In the genomic region with DNA sequence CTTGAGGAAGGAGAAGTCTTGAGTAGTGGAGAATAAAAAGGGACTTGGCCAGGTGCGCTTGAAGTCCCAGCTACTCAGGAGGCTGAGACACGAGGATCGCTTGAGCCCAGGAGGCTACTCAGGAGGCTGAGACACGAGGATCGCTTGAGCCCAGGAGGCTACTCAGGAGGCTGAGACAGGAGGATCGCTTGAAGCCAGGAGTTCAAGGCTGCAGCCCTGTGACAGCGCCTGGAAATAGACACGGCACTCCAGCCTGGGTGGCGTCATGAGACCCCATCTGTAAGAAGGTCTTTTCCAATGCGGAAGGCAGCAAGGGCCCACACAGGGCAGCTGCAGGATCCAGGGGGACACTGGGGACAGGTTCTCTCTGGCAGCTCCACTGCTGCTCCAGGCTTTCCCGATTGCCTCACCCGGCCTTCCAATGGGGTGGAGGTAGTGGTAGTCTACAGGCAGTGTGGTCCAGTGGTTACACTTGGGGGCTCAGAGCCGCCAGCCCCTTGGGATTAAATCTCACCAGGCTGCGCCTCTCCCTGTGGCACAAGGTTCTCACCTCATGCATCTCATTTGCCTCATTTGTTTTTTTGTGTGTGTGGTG, we compare ENCODE assay signal across 2 cellular contexts.
TF ChIP-seq lines count a peak whose summit lies in the region.

No MANE protein-coding gene starts in this region.

TF ChIP-seq in liver, 16 proteins besides CTCF, POLR2A, EP300 and RAD21 (continued from another document):
- TF ChIP-seq, protein P1, sequence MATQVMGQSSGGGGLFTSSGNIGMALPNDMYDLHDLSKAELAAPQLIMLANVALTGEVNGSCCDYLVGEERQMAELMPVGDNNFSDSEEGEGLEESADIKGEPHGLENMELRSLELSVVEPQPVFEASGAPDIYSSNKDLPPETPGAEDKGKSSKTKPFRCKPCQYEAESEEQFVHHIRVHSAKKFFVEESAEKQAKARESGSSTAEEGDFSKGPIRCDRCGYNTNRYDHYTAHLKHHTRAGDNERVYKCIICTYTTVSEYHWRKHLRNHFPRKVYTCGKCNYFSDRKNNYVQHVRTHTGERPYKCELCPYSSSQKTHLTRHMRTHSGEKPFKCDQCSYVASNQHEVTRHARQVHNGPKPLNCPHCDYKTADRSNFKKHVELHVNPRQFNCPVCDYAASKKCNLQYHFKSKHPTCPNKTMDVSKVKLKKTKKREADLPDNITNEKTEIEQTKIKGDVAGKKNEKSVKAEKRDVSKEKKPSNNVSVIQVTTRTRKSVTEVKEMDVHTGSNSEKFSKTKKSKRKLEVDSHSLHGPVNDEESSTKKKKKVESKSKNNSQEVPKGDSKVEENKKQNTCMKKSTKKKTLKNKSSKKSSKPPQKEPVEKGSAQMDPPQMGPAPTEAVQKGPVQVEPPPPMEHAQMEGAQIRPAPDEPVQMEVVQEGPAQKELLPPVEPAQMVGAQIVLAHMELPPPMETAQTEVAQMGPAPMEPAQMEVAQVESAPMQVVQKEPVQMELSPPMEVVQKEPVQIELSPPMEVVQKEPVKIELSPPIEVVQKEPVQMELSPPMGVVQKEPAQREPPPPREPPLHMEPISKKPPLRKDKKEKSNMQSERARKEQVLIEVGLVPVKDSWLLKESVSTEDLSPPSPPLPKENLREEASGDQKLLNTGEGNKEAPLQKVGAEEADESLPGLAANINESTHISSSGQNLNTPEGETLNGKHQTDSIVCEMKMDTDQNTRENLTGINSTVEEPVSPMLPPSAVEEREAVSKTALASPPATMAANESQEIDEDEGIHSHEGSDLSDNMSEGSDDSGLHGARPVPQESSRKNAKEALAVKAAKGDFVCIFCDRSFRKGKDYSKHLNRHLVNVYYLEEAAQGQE (IDR thresholded peaks at IDR 0.05), result no peak
- TF ChIP-seq, protein P2, sequence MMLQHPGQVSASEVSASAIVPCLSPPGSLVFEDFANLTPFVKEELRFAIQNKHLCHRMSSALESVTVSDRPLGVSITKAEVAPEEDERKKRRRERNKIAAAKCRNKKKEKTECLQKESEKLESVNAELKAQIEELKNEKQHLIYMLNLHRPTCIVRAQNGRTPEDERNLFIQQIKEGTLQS (IDR thresholded peaks at IDR 0.05), result no peak
- TF ChIP-seq, protein P3, sequence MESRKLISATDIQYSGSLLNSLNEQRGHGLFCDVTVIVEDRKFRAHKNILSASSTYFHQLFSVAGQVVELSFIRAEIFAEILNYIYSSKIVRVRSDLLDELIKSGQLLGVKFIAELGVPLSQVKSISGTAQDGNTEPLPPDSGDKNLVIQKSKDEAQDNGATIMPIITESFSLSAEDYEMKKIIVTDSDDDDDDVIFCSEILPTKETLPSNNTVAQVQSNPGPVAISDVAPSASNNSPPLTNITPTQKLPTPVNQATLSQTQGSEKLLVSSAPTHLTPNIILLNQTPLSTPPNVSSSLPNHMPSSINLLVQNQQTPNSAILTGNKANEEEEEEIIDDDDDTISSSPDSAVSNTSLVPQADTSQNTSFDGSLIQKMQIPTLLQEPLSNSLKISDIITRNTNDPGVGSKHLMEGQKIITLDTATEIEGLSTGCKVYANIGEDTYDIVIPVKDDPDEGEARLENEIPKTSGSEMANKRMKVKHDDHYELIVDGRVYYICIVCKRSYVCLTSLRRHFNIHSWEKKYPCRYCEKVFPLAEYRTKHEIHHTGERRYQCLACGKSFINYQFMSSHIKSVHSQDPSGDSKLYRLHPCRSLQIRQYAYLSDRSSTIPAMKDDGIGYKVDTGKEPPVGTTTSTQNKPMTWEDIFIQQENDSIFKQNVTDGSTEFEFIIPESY (IDR thresholded peaks at IDR 0.05), result no peak
- TF ChIP-seq JUND (IDR thresholded peaks at IDR 0.05) (no peak), NR2F2 (IDR thresholded peaks at IDR 0.05) (no peak), YY1 (IDR thresholded peaks at IDR 0.05) (no peak), TAF1 (conservative IDR thresholded peaks at IDR 0.05) (no peak)
- TF ChIP-seq, protein P4, sequence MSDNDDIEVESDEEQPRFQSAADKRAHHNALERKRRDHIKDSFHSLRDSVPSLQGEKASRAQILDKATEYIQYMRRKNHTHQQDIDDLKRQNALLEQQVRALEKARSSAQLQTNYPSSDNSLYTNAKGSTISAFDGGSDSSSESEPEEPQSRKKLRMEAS (IDR thresholded peaks at IDR 0.05), result no peak
TF ChIP-seq in liver: peak in this region for 0.

TF ChIP-seq in WTC11, 78 proteins besides CTCF, POLR2A, EP300 and RAD21 (continued from another document):
- TF ChIP-seq, protein P5, sequence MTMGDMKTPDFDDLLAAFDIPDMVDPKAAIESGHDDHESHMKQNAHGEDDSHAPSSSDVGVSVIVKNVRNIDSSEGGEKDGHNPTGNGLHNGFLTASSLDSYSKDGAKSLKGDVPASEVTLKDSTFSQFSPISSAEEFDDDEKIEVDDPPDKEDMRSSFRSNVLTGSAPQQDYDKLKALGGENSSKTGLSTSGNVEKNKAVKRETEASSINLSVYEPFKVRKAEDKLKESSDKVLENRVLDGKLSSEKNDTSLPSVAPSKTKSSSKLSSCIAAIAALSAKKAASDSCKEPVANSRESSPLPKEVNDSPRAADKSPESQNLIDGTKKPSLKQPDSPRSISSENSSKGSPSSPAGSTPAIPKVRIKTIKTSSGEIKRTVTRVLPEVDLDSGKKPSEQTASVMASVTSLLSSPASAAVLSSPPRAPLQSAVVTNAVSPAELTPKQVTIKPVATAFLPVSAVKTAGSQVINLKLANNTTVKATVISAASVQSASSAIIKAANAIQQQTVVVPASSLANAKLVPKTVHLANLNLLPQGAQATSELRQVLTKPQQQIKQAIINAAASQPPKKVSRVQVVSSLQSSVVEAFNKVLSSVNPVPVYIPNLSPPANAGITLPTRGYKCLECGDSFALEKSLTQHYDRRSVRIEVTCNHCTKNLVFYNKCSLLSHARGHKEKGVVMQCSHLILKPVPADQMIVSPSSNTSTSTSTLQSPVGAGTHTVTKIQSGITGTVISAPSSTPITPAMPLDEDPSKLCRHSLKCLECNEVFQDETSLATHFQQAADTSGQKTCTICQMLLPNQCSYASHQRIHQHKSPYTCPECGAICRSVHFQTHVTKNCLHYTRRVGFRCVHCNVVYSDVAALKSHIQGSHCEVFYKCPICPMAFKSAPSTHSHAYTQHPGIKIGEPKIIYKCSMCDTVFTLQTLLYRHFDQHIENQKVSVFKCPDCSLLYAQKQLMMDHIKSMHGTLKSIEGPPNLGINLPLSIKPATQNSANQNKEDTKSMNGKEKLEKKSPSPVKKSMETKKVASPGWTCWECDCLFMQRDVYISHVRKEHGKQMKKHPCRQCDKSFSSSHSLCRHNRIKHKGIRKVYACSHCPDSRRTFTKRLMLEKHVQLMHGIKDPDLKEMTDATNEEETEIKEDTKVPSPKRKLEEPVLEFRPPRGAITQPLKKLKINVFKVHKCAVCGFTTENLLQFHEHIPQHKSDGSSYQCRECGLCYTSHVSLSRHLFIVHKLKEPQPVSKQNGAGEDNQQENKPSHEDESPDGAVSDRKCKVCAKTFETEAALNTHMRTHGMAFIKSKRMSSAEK (CRISPR knock-in tag; IDR thresholded peaks at IDR 0.05; ENCODE audit: borderline replicate concordance), result no peak
- TF ChIP-seq, protein P6, sequence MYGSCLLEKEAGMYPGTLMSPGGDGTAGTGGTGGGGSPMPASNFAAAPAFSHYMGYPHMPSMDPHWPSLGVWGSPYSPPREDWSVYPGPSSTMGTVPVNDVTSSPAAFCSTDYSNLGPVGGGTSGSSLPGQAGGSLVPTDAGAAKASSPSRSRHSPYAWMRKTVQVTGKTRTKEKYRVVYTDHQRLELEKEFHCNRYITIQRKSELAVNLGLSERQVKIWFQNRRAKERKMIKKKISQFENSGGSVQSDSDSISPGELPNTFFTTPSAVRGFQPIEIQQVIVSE (CRISPR knock-in tag; IDR thresholded peaks at IDR 0.05; ENCODE audit: borderline replicate concordance), result no peak
- no peak for TF ChIP-seq IRF2 (CRISPR knock-in tag; IDR thresholded peaks at IDR 0.05; ENCODE audit: borderline replicate concordance, low read depth)
- no peak for TF ChIP-seq JUN (CRISPR knock-in tag; IDR thresholded peaks at IDR 0.05)
- TF ChIP-seq, protein P7, sequence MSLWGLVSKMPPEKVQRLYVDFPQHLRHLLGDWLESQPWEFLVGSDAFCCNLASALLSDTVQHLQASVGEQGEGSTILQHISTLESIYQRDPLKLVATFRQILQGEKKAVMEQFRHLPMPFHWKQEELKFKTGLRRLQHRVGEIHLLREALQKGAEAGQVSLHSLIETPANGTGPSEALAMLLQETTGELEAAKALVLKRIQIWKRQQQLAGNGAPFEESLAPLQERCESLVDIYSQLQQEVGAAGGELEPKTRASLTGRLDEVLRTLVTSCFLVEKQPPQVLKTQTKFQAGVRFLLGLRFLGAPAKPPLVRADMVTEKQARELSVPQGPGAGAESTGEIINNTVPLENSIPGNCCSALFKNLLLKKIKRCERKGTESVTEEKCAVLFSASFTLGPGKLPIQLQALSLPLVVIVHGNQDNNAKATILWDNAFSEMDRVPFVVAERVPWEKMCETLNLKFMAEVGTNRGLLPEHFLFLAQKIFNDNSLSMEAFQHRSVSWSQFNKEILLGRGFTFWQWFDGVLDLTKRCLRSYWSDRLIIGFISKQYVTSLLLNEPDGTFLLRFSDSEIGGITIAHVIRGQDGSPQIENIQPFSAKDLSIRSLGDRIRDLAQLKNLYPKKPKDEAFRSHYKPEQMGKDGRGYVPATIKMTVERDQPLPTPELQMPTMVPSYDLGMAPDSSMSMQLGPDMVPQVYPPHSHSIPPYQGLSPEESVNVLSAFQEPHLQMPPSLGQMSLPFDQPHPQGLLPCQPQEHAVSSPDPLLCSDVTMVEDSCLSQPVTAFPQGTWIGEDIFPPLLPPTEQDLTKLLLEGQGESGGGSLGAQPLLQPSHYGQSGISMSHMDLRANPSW (CRISPR knock-in tag; conservative IDR thresholded peaks at IDR 0.05; ENCODE audit: low read depth), result no peak
- no peak for TF ChIP-seq KAT7 (CRISPR knock-in tag; IDR thresholded peaks at IDR 0.05; ENCODE audit: borderline replicate concordance)
- no peak for TF ChIP-seq ZNF138 (CRISPR knock-in tag; conservative IDR thresholded peaks at IDR 0.05)
- TF ChIP-seq, protein P8, sequence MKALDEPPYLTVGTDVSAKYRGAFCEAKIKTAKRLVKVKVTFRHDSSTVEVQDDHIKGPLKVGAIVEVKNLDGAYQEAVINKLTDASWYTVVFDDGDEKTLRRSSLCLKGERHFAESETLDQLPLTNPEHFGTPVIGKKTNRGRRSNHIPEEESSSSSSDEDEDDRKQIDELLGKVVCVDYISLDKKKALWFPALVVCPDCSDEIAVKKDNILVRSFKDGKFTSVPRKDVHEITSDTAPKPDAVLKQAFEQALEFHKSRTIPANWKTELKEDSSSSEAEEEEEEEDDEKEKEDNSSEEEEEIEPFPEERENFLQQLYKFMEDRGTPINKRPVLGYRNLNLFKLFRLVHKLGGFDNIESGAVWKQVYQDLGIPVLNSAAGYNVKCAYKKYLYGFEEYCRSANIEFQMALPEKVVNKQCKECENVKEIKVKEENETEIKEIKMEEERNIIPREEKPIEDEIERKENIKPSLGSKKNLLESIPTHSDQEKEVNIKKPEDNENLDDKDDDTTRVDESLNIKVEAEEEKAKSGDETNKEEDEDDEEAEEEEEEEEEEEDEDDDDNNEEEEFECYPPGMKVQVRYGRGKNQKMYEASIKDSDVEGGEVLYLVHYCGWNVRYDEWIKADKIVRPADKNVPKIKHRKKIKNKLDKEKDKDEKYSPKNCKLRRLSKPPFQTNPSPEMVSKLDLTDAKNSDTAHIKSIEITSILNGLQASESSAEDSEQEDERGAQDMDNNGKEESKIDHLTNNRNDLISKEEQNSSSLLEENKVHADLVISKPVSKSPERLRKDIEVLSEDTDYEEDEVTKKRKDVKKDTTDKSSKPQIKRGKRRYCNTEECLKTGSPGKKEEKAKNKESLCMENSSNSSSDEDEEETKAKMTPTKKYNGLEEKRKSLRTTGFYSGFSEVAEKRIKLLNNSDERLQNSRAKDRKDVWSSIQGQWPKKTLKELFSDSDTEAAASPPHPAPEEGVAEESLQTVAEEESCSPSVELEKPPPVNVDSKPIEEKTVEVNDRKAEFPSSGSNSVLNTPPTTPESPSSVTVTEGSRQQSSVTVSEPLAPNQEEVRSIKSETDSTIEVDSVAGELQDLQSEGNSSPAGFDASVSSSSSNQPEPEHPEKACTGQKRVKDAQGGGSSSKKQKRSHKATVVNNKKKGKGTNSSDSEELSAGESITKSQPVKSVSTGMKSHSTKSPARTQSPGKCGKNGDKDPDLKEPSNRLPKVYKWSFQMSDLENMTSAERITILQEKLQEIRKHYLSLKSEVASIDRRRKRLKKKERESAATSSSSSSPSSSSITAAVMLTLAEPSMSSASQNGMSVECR (CRISPR knock-in tag; IDR thresholded peaks at IDR 0.05; ENCODE audit: borderline replicate concordance), result no peak
- TF ChIP-seq TEAD4 (CRISPR knock-in tag; IDR thresholded peaks at IDR 0.05), result no peak
- TF ChIP-seq CREM (CRISPR knock-in tag; IDR thresholded peaks at IDR 0.05), result no peak
- no peak for TF ChIP-seq TP53 (CRISPR knock-in tag; IDR thresholded peaks at IDR 0.05)
- TF ChIP-seq HMGA2 (CRISPR knock-in tag; IDR thresholded peaks at IDR 0.05), result no peak
- TF ChIP-seq SOX15 (CRISPR knock-in tag; IDR thresholded peaks at IDR 0.05), result no peak
- TF ChIP-seq, protein P9, sequence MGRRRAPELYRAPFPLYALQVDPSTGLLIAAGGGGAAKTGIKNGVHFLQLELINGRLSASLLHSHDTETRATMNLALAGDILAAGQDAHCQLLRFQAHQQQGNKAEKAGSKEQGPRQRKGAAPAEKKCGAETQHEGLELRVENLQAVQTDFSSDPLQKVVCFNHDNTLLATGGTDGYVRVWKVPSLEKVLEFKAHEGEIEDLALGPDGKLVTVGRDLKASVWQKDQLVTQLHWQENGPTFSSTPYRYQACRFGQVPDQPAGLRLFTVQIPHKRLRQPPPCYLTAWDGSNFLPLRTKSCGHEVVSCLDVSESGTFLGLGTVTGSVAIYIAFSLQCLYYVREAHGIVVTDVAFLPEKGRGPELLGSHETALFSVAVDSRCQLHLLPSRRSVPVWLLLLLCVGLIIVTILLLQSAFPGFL (CRISPR knock-in tag; IDR thresholded peaks at IDR 0.05; ENCODE audit: borderline replicate concordance), result no peak
